Comparison of ENCODE assay signal across 26 cellular contexts in the genomic region with DNA sequence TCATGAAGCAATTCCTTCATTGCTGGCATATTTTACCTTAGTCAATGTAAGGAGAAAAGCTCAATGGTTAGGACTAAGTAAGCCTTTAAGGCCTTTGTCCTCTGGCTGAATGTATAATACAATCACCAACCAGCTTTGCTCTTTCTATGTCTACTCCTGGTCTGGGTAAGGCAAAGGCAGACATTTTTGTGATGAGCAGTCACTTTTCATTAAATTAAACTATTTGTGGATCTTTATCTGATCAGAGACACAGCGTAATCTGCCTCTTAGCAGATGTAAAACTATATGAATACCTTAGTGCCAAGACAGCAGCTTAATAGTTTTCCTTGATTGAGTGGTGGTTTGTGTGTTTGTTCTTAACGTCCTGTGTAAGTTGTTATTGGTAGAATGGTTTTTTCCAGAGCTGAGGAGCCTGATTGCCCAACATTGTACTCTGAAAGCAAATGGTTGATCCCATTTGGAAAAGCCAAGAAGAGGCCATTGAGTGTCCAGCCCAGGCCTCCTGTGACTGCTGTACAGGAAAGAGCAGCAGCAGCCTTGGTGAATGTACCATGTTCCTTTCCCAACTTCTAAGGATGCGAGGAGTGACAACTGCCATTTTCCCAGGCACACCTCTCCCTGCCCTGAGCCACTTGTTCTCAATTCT. TPM values are rescaled to one million over a fixed set of nuclear protein-coding genes. Genes with fewer than 3 reads are reported as not detected.
DNase-seq lines count a peak whose midpoint lies in the region; ATAC-seq and TF ChIP-seq lines count a peak whose summit lies in the region.
"Had no signal": no experiment of that assay in that cellular context is flagged by ENCODE, and none has a peak within 500 bp of the region (broad histone marks: within the 10 kb centered on the region; RNA-seq: fewer than 3 reads in every experiment).

No MANE protein-coding gene starts in this region.

- peaks cover 12% of the 10 kb centered on the region for H3K36me3 Mint-ChIP-seq in activated naive CD8-positive, alpha-beta T cell treated with anti-CD3 and anti-CD28 coated beads, Interleukin-2, amount 10 ng/mL, durations not matched to agents 7 days and 5 days
- peaks cover 7% of the 10 kb centered on the region for H3K36me3 Mint-ChIP-seq in activated naive CD8-positive, alpha-beta T cell treated with anti-CD3 and anti-CD28 coated beads for 36 hours

- peaks cover 31% of the 10 kb centered on the region for H3K4me1 Mint-ChIP-seq in activated naive CD8-positive, alpha-beta T cell treated with anti-CD3 and anti-CD28 coated beads, Interleukin-2, amount 10 ng/mL, durations not matched to agents 7 days and 5 days
- peaks cover 37% of the 10 kb centered on the region for H3K4me1 Mint-ChIP-seq in activated naive CD8-positive, alpha-beta T cell treated with anti-CD3 and anti-CD28 coated beads for 36 hours

- no peak for DNase-seq in activated naive CD8-positive, alpha-beta T cell treated with anti-CD3 and anti-CD28 coated beads, Interleukin-2, amount 10 ng/mL, durations not matched to agents 7 days and 5 days
- DNase-seq in activated naive CD8-positive, alpha-beta T cell treated with anti-CD3 and anti-CD28 coated beads for 36 hours: no peak
- peak; percentile 21 for DNase-seq in NAMALWA (ENCODE audit: low spot score)
- peak; percentile 21 for DNase-seq in cerebellar cortex (ENCODE audit: low spot score)
- DNase-seq in stimulated activated CD8-positive, alpha-beta memory T cell treated with anti-CD3 and anti-CD28 coated beads, Interleukin-4, amount 100 ng/mL, for 48 hours: peak; percentile 21
- DNase-seq in NCI-H2196 (lab: John Stamatoyannopoulos, UW; ENCODE audit: unreplicated experiment): no peak
- no peak for DNase-seq in HEK293T (ENCODE audit: extremely low spot score)
- no peak for DNase-seq in NCI-H187 treated with DMSO at 0.1 percent for 48 hours (lab: John Stamatoyannopoulos, UW)
- DNase-seq: activated CD4-positive, alpha-beta T cell treated with anti-CD3 and anti-CD28 coated beads for 4 hours; body of pancreas; effector memory CD4-positive, alpha-beta T cell; erythroblast; foreskin fibroblast; heart right ventricle; naive thymus-derived CD8-positive, alpha-beta T cell; NCI-H1105 treated with DMSO at 0.1 percent for 48 hours; NCI-H2081; NCI-H510A; SIG-M5; spleen; stimulated activated CD4-positive, alpha-beta T cell treated with anti-CD3 and anti-CD28 coated beads, Interleukin-4, amount 100 ng/mL, for 1 hour; stimulated activated naive CD4-positive, alpha-beta T cell treated with Interleukin-2 at 50 U/mL for 16 hours; thyroid gland had no signal

- no peaks in the 10 kb centered on the region for H3K9me3 Mint-ChIP-seq in activated naive CD8-positive, alpha-beta T cell treated with anti-CD3 and anti-CD28 coated beads, Interleukin-2, amount 10 ng/mL, durations not matched to agents 7 days and 5 days
- H3K9me3 Mint-ChIP-seq in activated naive CD8-positive, alpha-beta T cell treated with anti-CD3 and anti-CD28 coated beads for 36 hours: no peaks in the 10 kb centered on the region
- H3K9me3 Mint-ChIP-seq: activated T-helper 17 cell treated with anti-CD3 and anti-CD28 coated beads, Interleukin-2, amount 50 U/mL, for 72 hours; memory B cell; naive thymus-derived CD8-positive, alpha-beta T cell had no signal

- H3K27me3 Mint-ChIP-seq in activated naive CD8-positive, alpha-beta T cell treated with anti-CD3 and anti-CD28 coated beads, Interleukin-2, amount 10 ng/mL, durations not matched to agents 7 days and 5 days: no peaks in the 10 kb centered on the region
- no peaks in the 10 kb centered on the region for H3K27me3 Mint-ChIP-seq in activated naive CD8-positive, alpha-beta T cell treated with anti-CD3 and anti-CD28 coated beads for 36 hours
- H3K27me3 Mint-ChIP-seq: activated T-helper 17 cell treated with anti-CD3 and anti-CD28 coated beads, Interleukin-2, amount 50 U/mL, for 72 hours; memory B cell; naive thymus-derived CD8-positive, alpha-beta T cell had no signal

- H3K4me3 Mint-ChIP-seq in activated naive CD8-positive, alpha-beta T cell treated with anti-CD3 and anti-CD28 coated beads, Interleukin-2, amount 10 ng/mL, durations not matched to agents 7 days and 5 days: no peak overlapping the region
- H3K4me3 Mint-ChIP-seq in activated naive CD8-positive, alpha-beta T cell treated with anti-CD3 and anti-CD28 coated beads for 36 hours: no peak overlapping the region
- H3K4me3 Mint-ChIP-seq: activated T-helper 17 cell treated with anti-CD3 and anti-CD28 coated beads, Interleukin-2, amount 50 U/mL, for 72 hours; memory B cell; naive thymus-derived CD8-positive, alpha-beta T cell had no signal

- POLR2A ChIA-PET in activated naive CD8-positive, alpha-beta T cell treated with anti-CD3 and anti-CD28 coated beads, Interleukin-2, amount 10 ng/mL, durations not matched to agents 7 days and 5 days (lab: Charles Lee): interaction anchor here (0.7 kb wide), 1 partner anchor 16 kb away, joined by 4 read pairs; a partner anchor contains a TSS
- POLR2A ChIA-PET in HEK293T (lab: Yijun Ruan, JAX): interaction anchor here (0.5 kb wide), 1 partner anchor 38 kb away, joined by 3 read pairs; no protein-coding TSS in a partner anchor

- H3K27ac Mint-ChIP-seq in activated naive CD8-positive, alpha-beta T cell treated with anti-CD3 and anti-CD28 coated beads, Interleukin-2, amount 10 ng/mL, durations not matched to agents 7 days and 5 days: peak overlapping the region; percentile 12
- no peak overlapping the region for H3K27ac Mint-ChIP-seq in activated naive CD8-positive, alpha-beta T cell treated with anti-CD3 and anti-CD28 coated beads for 36 hours
- H3K27ac Mint-ChIP-seq: activated T-helper 17 cell treated with anti-CD3 and anti-CD28 coated beads, Interleukin-2, amount 50 U/mL, for 72 hours had no signal

- CTCF ChIA-PET in HEK293T (lab: Yijun Ruan, JAX): interaction anchor here (0.6 to 1.2 kb wide), 7 partner anchors 23 to 139 kb away, joined by 3 to 11 read pairs (median 3); no protein-coding TSS in a partner anchor

- no peak for ATAC-seq in activated naive CD8-positive, alpha-beta T cell treated with anti-CD3 and anti-CD28 coated beads, Interleukin-2, amount 10 ng/mL, durations not matched to agents 7 days and 5 days (ENCODE audit: low read depth)
- ATAC-seq: activated T-helper 17 cell treated with anti-CD3 and anti-CD28 coated beads, Interleukin-2, amount 50 U/mL, for 72 hours; body of pancreas; HCT116; heart right ventricle; naive thymus-derived CD8-positive, alpha-beta T cell had no signal

TF ChIP-seq in HEK293T, 16 proteins besides CTCF, POLR2A, EP300 and RAD21:
- no peak for TF ChIP-seq TARDBP (IDR thresholded peaks at IDR 0.05)
- no peak for TF ChIP-seq ELF4 (IDR thresholded peaks at IDR 0.05)
- TF ChIP-seq HDGF (IDR thresholded peaks at IDR 0.05; ENCODE audit: borderline replicate concordance): no peak

RNA-seq across cellular contexts. Expression of a gene that starts 16.5 kb away (rescaled TPM):
- 1 to 10 TPM; 3.5 to 4.6 TPM for total RNA-seq in activated naive CD8-positive, alpha-beta T cell treated with anti-CD3 and anti-CD28 coated beads, Interleukin-2, amount 10 ng/mL, durations not matched to agents 7 days and 5 days
- total RNA-seq in activated naive CD8-positive, alpha-beta T cell treated with anti-CD3 and anti-CD28 coated beads for 36 hours: 1 to 10 TPM; 1.3 to 2.0 TPM

Comparison
In these comparisons a context has a peak if more than half of its experiments do, and no peak if none do; other contexts are left out.
1. DNase-seq: peak in NAMALWA (single experiment), cerebellar cortex (single experiment) and stimulated activated CD8-positive, alpha-beta memory T cell treated with anti-CD3 and anti-CD28 coated beads, Interleukin-4, amount 100 ng/mL, for 48 hours (single experiment); none in activated naive CD8-positive, alpha-beta T cell treated with anti-CD3 and anti-CD28 coated beads, Interleukin-2, amount 10 ng/mL, durations not matched to agents 7 days and 5 days (single experiment), activated naive CD8-positive, alpha-beta T cell treated with anti-CD3 and anti-CD28 coated beads for 36 hours (single experiment), NCI-H2196 (single experiment), HEK293T (single experiment) and NCI-H187 treated with DMSO at 0.1 percent for 48 hours (single experiment).